ENCODE assay signal across 8 cellular contexts in the genomic region with DNA sequence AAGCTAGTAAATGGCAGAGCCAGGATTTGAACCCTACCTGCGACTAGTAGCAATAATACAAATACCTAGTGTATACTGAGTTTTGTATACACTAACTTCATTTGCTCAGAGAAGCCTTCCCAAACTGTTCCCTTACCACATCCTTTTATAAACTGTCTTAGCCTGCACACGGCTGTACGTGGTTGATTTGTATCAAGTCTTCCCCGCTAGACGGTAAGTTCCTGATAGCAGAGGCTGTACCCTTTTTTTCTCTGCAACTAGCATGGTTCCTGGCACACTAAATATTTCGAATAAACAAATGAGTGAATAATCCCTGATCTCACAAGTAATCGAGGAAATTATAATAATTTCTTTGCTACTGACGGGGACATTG. TPM values are rescaled to one million over a fixed set of nuclear protein-coding genes. Genes with fewer than 3 reads are reported as not detected.
DNase-seq lines count a peak whose midpoint lies in the region; ATAC-seq and TF ChIP-seq lines count a peak whose summit lies in the region.

No MANE protein-coding gene starts in this region.

- H3K27ac Mint-ChIP-seq in memory B cell = peak overlapping the region; percentile 97

- ATAC-seq in Right ventricle myocardium inferior (no peak), memory B cell (ENCODE audit: low read depth) (no peak), upper lobe of right lung (no peak)

- H3K36me3 ChIP-seq in cardiac muscle cell (peaks cover 5% of the 10 kb centered on the region), brain microvascular endothelial cell (replicated peaks) (peaks cover 10% of the 10 kb centered on the region), upper lobe of right lung (peaks cover 15% of the 10 kb centered on the region)

- TF ChIP-seq CTCF in cardiac muscle cell (IDR thresholded peaks at IDR 0.05; ENCODE audit: low read depth, low read length) = no peak
- TF ChIP-seq CTCF in brain microvascular endothelial cell (IDR thresholded peaks at IDR 0.05; ENCODE audit: low read depth, low read length, missing control alignments) = no peak
- no peak for TF ChIP-seq CTCF in upper lobe of right lung (IDR thresholded peaks at IDR 0.05)

- H3K4me3 ChIP-seq in cardiac muscle cell = peak overlapping the region; percentile 84
- peak overlapping the region; percentile 90 for H3K4me3 ChIP-seq in brain microvascular endothelial cell (ENCODE audit: low read depth, low read length)
- H3K4me3 ChIP-seq in upper lobe of right lung = peak overlapping the region; percentile 75

- intact Hi-C loops in Right ventricle myocardium inferior (cut with DNase I) (loop anchor here (5.0 kb wide), 1 partner anchor 57 kb away; a partner anchor contains a TSS), upper lobe of right lung (cut with DNase I) (no loop called here)

- H3K4me1 Mint-ChIP-seq in memory B cell = peaks cover 20% of the 10 kb centered on the region

- peaks cover 12% of the 10 kb centered on the region for H3K36me3 Mint-ChIP-seq in memory B cell

- H3K9me3 ChIP-seq in cardiac muscle cell (ENCODE audit: low read depth) (no peaks in the 10 kb centered on the region), upper lobe of right lung (no peaks in the 10 kb centered on the region)

- DNase-seq in cardiac muscle cell (ENCODE audit: low read depth in 1 of 2, low spot score in 1 of 2) (no peak), Right ventricle myocardium inferior (ENCODE audit: missing footprints) (no peak), brain microvascular endothelial cell (no peak), memory B cell (ENCODE audit: low spot score in 2 of 2) (no peak), upper lobe of right lung (no peak), UCSD-AML1 (lab: John Stamatoyannopoulos, UW; ENCODE audit: unreplicated experiment) (no peak), cerebellar nuclear complex (lab: John Stamatoyannopoulos, UW) (no peak), NCI-H128 (lab: John Stamatoyannopoulos, UW; ENCODE audit: unreplicated experiment) (no peak)

- peak overlapping the region; percentile 97 for H3K4me3 Mint-ChIP-seq in memory B cell

- in situ Hi-C loops in brain microvascular endothelial cell (cut with HindIII; ENCODE audit: low pct_ligation_motif_present, low sequenced_read_pairs) = no loop called here

- H3K27ac ChIP-seq in cardiac muscle cell = peak overlapping the region; percentile 75
- peak overlapping the region; percentile 76 for H3K27ac ChIP-seq in brain microvascular endothelial cell
- peak overlapping the region; percentile 85 for H3K27ac ChIP-seq in upper lobe of right lung

- H3K27me3 Mint-ChIP-seq in memory B cell = no peaks in the 10 kb centered on the region

- H3K4me1 ChIP-seq in cardiac muscle cell (ENCODE audit: low read depth) (peaks cover 6% of the 10 kb centered on the region), upper lobe of right lung (peaks cover 19% of the 10 kb centered on the region)

- H3K27me3 ChIP-seq in cardiac muscle cell (peaks cover 2% of the 10 kb centered on the region), brain microvascular endothelial cell (replicated peaks) (no peaks in the 10 kb centered on the region), upper lobe of right lung (no peaks in the 10 kb centered on the region)

- H3K9me3 Mint-ChIP-seq in memory B cell = no peaks in the 10 kb centered on the region

RNA-seq across cellular contexts. Expression of a gene that starts 0.6 kb away (rescaled TPM):
- 58.0 and 58.2 TPM in 2 replicates for total RNA-seq in cardiac muscle cell
- 110 and 139 TPM in 2 replicates for polyA plus RNA-seq in cardiac muscle cell
- 87.1 TPM for total RNA-seq in Right ventricle myocardium inferior
- 77.4 TPM for total RNA-seq in upper lobe of right lung

RNA-seq across cellular contexts. Expression of a gene that starts 55.5 kb away (rescaled TPM):
- total RNA-seq in cardiac muscle cell (not detected in 2 replicates), Right ventricle myocardium inferior (not detected), upper lobe of right lung (0.87 TPM)
- polyA plus RNA-seq in cardiac muscle cell = 0.15 TPM in 1 of 2 replicates, not detected in the other

RNA-seq across cellular contexts. Expression of a gene that starts 57.0 kb away (rescaled TPM):
- 0.07 and 0.12 TPM in 2 replicates for total RNA-seq in cardiac muscle cell
- polyA plus RNA-seq in cardiac muscle cell = not detected in 2 replicates
- 0.41 TPM for total RNA-seq in Right ventricle myocardium inferior
- total RNA-seq in upper lobe of right lung = 40.2 TPM

Comparison
In these comparisons a context has a peak if more than half of its experiments do, and no peak if none do; other contexts are left out.
1. RNA of a gene that starts 57.0 kb away (total RNA-seq): 40.2 TPM in upper lobe of right lung (single experiment); 0.41 TPM in Right ventricle myocardium inferior (single experiment) and 0.07 to 0.12 TPM in cardiac muscle cell; every median in the first group is over 10 times any median in the second.
2. Peak in every context shown above with its lines, with median percentiles within 50 percentile points of each other: H3K27ac ChIP-seq and H3K4me3 ChIP-seq.